21 cellular contexts compared by ENCODE assay signal in genomic region chr16:2704166-2704982, GRCh38. TPM values are rescaled to one million over a fixed set of nuclear protein-coding genes. Genes with fewer than 3 reads are reported as not detected.
DNase-seq lines count a peak whose midpoint lies in the region; ATAC-seq and TF ChIP-seq lines count a peak whose summit lies in the region.
"Had no signal": no experiment of that assay in that cellular context is flagged by ENCODE, and none has a peak within 500 bp of the region (broad histone marks: within the 10 kb centered on the region; RNA-seq: fewer than 3 reads in every experiment).

No MANE protein-coding gene starts in this region.

- H3K27me3 Mint-ChIP-seq in glutamatergic neuron (ENCODE audit: unreplicated experiment) = peaks cover 2% of the 10 kb centered on the region

- no peaks in the 10 kb centered on the region for H3K4me1 Mint-ChIP-seq in glutamatergic neuron (ENCODE audit: low read depth, unreplicated experiment)

- no peak for TF ChIP-seq CTCF in glutamatergic neuron (IDR thresholded peaks at IDR 0.05; ENCODE audit: partially characterized antibody, unreplicated experiment)
- TF ChIP-seq CTCF in psoas muscle (IDR thresholded peaks at IDR 0.05) = no peak

- peak overlapping the region; percentile 59; the same call in 1 of the 2 replicates for H3K4me3 ChIP-seq in BLaER1
- peak overlapping the region in 2 of 10 experiments; percentile 23 to 51; a peak in 3 of 20 replicates for H3K4me3 ChIP-seq in BLaER1 treated with 17β-estradiol and CSF1 and Interleukin-3, amounts not matched to agents 10 nM and 100 nM
- no peak overlapping the region for H3K4me3 ChIP-seq in psoas muscle
- H3K4me3 ChIP-seq: GM12878, GM23248, HAP-1, K562 had no signal

- ATAC-seq in psoas muscle (no peak), GM18873 (IDR thresholded peaks at IDR 0.05; ENCODE audit: low FRiP score, unreplicated experiment) (no peak)
- ATAC-seq: CD8-positive, alpha-beta T cell; GM12878; K562 had no signal

- H3K9me3 Mint-ChIP-seq in glutamatergic neuron (ENCODE audit: unreplicated experiment) = no peaks in the 10 kb centered on the region
- H3K9me3 Mint-ChIP-seq: CD8-positive, alpha-beta T cell had no signal

- no peak overlapping the region for H3K9ac ChIP-seq in BLaER1
- peak overlapping the region in 5 of 11 experiments; percentile 6 to 74 (median 33); a peak in 4 of 22 replicates for H3K9ac ChIP-seq in BLaER1 treated with 17β-estradiol and CSF1 and Interleukin-3, amounts not matched to agents 10 nM and 100 nM
- H3K9ac ChIP-seq: GM23248 had no signal

- H3K4me2 ChIP-seq in BLaER1 = peak overlapping the region; percentile 97
- H3K4me2 ChIP-seq in BLaER1 treated with 17β-estradiol and CSF1 and Interleukin-3, amounts not matched to agents 10 nM and 100 nM = peak overlapping the region in 8 of 11 experiments; percentile 79 to 100 (median 96); a peak in 15 of 22 replicates

- H3K27ac ChIP-seq in BLaER1 (peak overlapping the region; percentile 85), psoas muscle (peak overlapping the region; percentile 73)
- H3K27ac ChIP-seq in BLaER1 treated with 17β-estradiol and CSF1 and Interleukin-3, amounts not matched to agents 10 nM and 100 nM = peak overlapping the region in 1 of 11 experiments; percentile 38; a peak in 1 of 22 replicates
- H3K27ac ChIP-seq: GM23248, HL-60 had no signal

- H3K4me3 Mint-ChIP-seq in glutamatergic neuron (ENCODE audit: unreplicated experiment) = no peak overlapping the region
- H3K4me3 Mint-ChIP-seq: CD8-positive, alpha-beta T cell had no signal

- 87 to 88% (median 88%) methylated on average over 31 to 33 of the region's 33 CpGs for WGBS in psoas muscle, 3 donors

- H3K27me3 ChIP-seq in BLaER1 (no peaks in the 10 kb centered on the region), psoas muscle (ENCODE audit: insufficient read depth in 3 of 3, low read length in 2 of 3) (no peaks in the 10 kb centered on the region)
- peaks cover 0 to 18% (median 0%) of the 10 kb centered on the region in 11 experiments; a peak in 2 of 22 replicates for H3K27me3 ChIP-seq in BLaER1 treated with 17β-estradiol and CSF1 and Interleukin-3, amounts not matched to agents 10 nM and 100 nM
- H3K27me3 ChIP-seq: BE2C had no signal

- peaks cover 83% of the 10 kb centered on the region for H3K4me1 ChIP-seq in BLaER1
- H3K4me1 ChIP-seq in BLaER1 treated with 17β-estradiol and CSF1 and Interleukin-3, amounts not matched to agents 10 nM and 100 nM = peaks cover 25 to 80% (median 62%) of the 10 kb centered on the region in 10 experiments
- H3K4me1 ChIP-seq in psoas muscle = peaks cover 26% of the 10 kb centered on the region
- H3K4me1 ChIP-seq: BE2C, HAP-1 had no signal

- H4K20me1 ChIP-seq in BLaER1 = peaks cover 99% of the 10 kb centered on the region
- H4K20me1 ChIP-seq in BLaER1 treated with 17β-estradiol and CSF1 and Interleukin-3, amounts not matched to agents 10 nM and 100 nM = peaks cover 95 to 100% (median 98%) of the 10 kb centered on the region in 11 experiments

- H3K36me3 ChIP-seq in BLaER1 (peaks cover 76% of the 10 kb centered on the region), psoas muscle (ENCODE audit: insufficient read depth in 1 of 2, low read depth in 1 of 2) (peaks cover 7 to 60% of the 10 kb centered on the region in 2 donors)
- peaks cover 71 to 100% (median 90%) of the 10 kb centered on the region in 11 experiments for H3K36me3 ChIP-seq in BLaER1 treated with 17β-estradiol and CSF1 and Interleukin-3, amounts not matched to agents 10 nM and 100 nM

- DNase-seq in glutamatergic neuron (peak; percentile 9), psoas muscle (peak in 1 of 2 donors; percentile 49), DMS114 treated with DMSO at 0.1 percent for 48 hours (lab: John Stamatoyannopoulos, UW; ENCODE audit: unreplicated experiment) (no peak), putamen (ENCODE audit: low spot score) (no peak)
- DNase-seq in activated effector memory CD4-positive, alpha-beta T cell treated with Interleukin-2 at 50 U/mL for 16 hours = no peak
- DNase-seq: ACHN, BE2C, Calu3, DMS53, DND-41, EL, GM23248 had no signal

- no peaks in the 10 kb centered on the region for H3K36me3 Mint-ChIP-seq in glutamatergic neuron (ENCODE audit: unreplicated experiment)

- H3K27ac Mint-ChIP-seq in glutamatergic neuron (ENCODE audit: unreplicated experiment) = no peak overlapping the region
- H3K27ac Mint-ChIP-seq: CD8-positive, alpha-beta T cell had no signal

- no peaks in the 10 kb centered on the region for H3K9me3 ChIP-seq in BLaER1
- no peaks in the 10 kb centered on the region for H3K9me3 ChIP-seq in BLaER1 treated with 17β-estradiol and CSF1 and Interleukin-3, amounts not matched to agents 10 nM and 100 nM (replicated peaks in 1 of 11)
- H3K9me3 ChIP-seq in psoas muscle = no peaks in the 10 kb centered on the region
- H3K9me3 ChIP-seq: BE2C, HAP-1 had no signal

- intact Hi-C loops in psoas muscle (cut with DNase I) = no loop called here

RNA-seq across cellular contexts. Expression of gene PRSS27, which starts 15.7 kb away (rescaled TPM):
- total RNA-seq in glutamatergic neuron (ENCODE audit: unreplicated experiment) (10.8 TPM), psoas muscle (under 1 TPM in 2 of 4 donors, not detected in 2; 0.22 to 0.34 TPM)
- polyA plus RNA-seq in psoas muscle = under 1 TPM; 0.07 to 0.20 (median 0.08) TPM
- total RNA-seq: HT1080 had no signal

RNA-seq across cellular contexts. Expression of gene KCTD5, which starts 22.1 kb away (rescaled TPM):
- total RNA-seq in glutamatergic neuron (ENCODE audit: unreplicated experiment) (41.2 TPM), psoas muscle (10 to 100 TPM in 3 of 4 donors, 1 to 10 TPM in 1; 9.1 to 18.0 (median 16.7) TPM)
- polyA plus RNA-seq in psoas muscle = 10 to 100 TPM; 10.8 to 65.8 (median 24.1) TPM

RNA-seq across cellular contexts. Expression of gene SRRM2, which starts 48.1 kb away (rescaled TPM):
- total RNA-seq in glutamatergic neuron (ENCODE audit: unreplicated experiment) (699 TPM), psoas muscle (100 to 1,000 TPM; 277 to 413 (median 316) TPM)
- 100 to 1,000 TPM; 183 to 226 (median 216) TPM for polyA plus RNA-seq in psoas muscle
